Comparison of ENCODE assay signal across 1 cellular context in the genomic region with DNA sequence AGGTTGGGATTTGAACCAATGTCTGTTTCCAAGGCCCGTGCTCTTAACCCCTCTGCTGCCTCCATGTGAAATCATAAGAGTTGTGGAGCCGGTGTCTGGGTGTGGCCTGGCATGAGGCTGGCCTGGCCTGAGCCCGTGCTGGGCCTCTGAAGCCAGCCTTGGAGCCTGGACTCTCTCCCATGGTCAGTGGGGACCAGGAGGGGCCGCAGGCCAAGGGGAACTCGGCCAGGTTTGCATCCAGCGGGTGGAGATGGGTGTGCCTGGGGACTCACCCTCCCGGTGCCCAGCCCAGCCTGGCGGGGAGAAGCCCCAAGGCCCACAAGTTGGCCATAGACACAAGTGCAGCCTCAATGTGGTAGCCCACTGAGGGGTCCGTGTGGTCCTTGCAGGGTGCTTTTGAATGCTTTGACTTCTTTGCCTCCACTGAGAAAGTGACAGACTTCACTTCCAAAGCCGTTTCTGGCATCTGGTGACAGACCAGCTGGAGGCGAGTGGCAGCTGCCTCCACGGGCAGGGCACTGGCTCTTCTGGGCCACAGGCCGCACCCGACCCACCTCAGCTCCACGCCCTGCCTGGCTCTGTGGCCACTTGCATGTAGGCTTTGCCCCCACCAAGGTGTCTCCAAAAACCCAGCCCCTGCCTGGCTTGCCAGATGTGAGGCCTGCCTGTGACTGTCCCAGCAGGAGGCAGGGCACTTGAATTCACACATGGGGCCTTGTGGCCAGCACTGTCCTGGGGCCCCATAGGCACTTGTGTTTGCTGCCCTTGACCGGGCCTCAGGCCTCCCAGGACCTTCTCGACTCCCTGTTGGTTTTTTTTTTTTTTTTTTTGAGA.
TF ChIP-seq lines count a peak whose summit lies in the region.

No MANE protein-coding gene starts in this region.

TF ChIP-seq in HepG2, 621 proteins besides CTCF, POLR2A, EP300 and RAD21 (continued from another document and continues in another):
- no peak for TF ChIP-seq NCOA5 (CRISPR knock-in tag; IDR thresholded peaks at IDR 0.05)
- no peak for TF ChIP-seq ZNF296 (CRISPR knock-in tag; conservative IDR thresholded peaks at IDR 0.05)
- no peak for TF ChIP-seq RBFOX2 (IDR thresholded peaks at IDR 0.05; ENCODE audit: low read depth, low read length)
- no peak for TF ChIP-seq TOPORS (CRISPR knock-in tag; IDR thresholded peaks at IDR 0.05)
- TF ChIP-seq, protein P1, sequence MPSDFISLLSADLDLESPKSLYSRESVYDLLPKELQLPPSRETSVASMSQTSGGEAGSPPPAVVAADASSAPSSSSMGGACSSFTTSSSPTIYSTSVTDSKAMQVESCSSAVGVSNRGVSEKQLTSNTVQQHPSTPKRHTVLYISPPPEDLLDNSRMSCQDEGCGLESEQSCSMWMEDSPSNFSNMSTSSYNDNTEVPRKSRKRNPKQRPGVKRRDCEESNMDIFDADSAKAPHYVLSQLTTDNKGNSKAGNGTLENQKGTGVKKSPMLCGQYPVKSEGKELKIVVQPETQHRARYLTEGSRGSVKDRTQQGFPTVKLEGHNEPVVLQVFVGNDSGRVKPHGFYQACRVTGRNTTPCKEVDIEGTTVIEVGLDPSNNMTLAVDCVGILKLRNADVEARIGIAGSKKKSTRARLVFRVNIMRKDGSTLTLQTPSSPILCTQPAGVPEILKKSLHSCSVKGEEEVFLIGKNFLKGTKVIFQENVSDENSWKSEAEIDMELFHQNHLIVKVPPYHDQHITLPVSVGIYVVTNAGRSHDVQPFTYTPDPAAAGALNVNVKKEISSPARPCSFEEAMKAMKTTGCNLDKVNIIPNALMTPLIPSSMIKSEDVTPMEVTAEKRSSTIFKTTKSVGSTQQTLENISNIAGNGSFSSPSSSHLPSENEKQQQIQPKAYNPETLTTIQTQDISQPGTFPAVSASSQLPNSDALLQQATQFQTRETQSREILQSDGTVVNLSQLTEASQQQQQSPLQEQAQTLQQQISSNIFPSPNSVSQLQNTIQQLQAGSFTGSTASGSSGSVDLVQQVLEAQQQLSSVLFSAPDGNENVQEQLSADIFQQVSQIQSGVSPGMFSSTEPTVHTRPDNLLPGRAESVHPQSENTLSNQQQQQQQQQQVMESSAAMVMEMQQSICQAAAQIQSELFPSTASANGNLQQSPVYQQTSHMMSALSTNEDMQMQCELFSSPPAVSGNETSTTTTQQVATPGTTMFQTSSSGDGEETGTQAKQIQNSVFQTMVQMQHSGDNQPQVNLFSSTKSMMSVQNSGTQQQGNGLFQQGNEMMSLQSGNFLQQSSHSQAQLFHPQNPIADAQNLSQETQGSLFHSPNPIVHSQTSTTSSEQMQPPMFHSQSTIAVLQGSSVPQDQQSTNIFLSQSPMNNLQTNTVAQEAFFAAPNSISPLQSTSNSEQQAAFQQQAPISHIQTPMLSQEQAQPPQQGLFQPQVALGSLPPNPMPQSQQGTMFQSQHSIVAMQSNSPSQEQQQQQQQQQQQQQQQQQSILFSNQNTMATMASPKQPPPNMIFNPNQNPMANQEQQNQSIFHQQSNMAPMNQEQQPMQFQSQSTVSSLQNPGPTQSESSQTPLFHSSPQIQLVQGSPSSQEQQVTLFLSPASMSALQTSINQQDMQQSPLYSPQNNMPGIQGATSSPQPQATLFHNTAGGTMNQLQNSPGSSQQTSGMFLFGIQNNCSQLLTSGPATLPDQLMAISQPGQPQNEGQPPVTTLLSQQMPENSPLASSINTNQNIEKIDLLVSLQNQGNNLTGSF (CRISPR knock-in tag; IDR thresholded peaks at IDR 0.05): no peak
- no peak for TF ChIP-seq ISX (CRISPR knock-in tag; conservative IDR thresholded peaks at IDR 0.05)
- no peak for TF ChIP-seq KAT8 (CRISPR knock-in tag; IDR thresholded peaks at IDR 0.05)
- peak; percentile 37; the same call in 1 of the 2 replicates for TF ChIP-seq ZFX (CRISPR knock-in tag; IDR thresholded peaks at IDR 0.05; ENCODE audit: low read depth)
- no peak for TF ChIP-seq ZNF432 (CRISPR knock-in tag; IDR thresholded peaks at IDR 0.05; ENCODE audit: borderline replicate concordance)
- TF ChIP-seq AGO2 (optimal IDR thresholded peaks at IDR 0.05; ENCODE audit: low read depth, low read length): peak; percentile 20
- TF ChIP-seq, protein P2, sequence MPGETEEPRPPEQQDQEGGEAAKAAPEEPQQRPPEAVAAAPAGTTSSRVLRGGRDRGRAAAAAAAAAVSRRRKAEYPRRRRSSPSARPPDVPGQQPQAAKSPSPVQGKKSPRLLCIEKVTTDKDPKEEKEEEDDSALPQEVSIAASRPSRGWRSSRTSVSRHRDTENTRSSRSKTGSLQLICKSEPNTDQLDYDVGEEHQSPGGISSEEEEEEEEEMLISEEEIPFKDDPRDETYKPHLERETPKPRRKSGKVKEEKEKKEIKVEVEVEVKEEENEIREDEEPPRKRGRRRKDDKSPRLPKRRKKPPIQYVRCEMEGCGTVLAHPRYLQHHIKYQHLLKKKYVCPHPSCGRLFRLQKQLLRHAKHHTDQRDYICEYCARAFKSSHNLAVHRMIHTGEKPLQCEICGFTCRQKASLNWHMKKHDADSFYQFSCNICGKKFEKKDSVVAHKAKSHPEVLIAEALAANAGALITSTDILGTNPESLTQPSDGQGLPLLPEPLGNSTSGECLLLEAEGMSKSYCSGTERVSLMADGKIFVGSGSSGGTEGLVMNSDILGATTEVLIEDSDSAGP (CRISPR knock-in tag; IDR thresholded peaks at IDR 0.05; ENCODE audit: borderline replicate concordance): no peak; the same call in 1 of the 2 replicates
- no peak for TF ChIP-seq ZNF558 (CRISPR knock-in tag; IDR thresholded peaks at IDR 0.05; ENCODE audit: borderline replicate concordance)
- no peak for TF ChIP-seq KLF9 (CRISPR knock-in tag; IDR thresholded peaks at IDR 0.05; ENCODE audit: low read depth)
- TF ChIP-seq, protein P3, sequence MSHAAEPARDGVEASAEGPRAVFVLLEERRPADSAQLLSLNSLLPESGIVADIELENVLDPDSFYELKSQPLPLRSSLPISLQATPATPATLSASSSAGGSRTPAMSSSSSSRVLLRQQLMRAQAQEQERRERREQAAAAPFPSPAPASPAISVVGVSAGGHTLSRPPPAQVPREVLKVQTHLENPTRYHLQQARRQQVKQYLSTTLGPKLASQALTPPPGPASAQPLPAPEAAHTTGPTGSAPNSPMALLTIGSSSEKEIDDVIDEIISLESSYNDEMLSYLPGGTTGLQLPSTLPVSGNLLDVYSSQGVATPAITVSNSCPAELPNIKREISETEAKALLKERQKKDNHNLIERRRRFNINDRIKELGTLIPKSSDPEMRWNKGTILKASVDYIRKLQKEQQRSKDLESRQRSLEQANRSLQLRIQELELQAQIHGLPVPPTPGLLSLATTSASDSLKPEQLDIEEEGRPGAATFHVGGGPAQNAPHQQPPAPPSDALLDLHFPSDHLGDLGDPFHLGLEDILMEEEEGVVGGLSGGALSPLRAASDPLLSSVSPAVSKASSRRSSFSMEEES (CRISPR knock-in tag; IDR thresholded peaks at IDR 0.05): no peak
- TF ChIP-seq BCL6 (CRISPR knock-in tag; IDR thresholded peaks at IDR 0.05): no peak
- TF ChIP-seq, protein P4, sequence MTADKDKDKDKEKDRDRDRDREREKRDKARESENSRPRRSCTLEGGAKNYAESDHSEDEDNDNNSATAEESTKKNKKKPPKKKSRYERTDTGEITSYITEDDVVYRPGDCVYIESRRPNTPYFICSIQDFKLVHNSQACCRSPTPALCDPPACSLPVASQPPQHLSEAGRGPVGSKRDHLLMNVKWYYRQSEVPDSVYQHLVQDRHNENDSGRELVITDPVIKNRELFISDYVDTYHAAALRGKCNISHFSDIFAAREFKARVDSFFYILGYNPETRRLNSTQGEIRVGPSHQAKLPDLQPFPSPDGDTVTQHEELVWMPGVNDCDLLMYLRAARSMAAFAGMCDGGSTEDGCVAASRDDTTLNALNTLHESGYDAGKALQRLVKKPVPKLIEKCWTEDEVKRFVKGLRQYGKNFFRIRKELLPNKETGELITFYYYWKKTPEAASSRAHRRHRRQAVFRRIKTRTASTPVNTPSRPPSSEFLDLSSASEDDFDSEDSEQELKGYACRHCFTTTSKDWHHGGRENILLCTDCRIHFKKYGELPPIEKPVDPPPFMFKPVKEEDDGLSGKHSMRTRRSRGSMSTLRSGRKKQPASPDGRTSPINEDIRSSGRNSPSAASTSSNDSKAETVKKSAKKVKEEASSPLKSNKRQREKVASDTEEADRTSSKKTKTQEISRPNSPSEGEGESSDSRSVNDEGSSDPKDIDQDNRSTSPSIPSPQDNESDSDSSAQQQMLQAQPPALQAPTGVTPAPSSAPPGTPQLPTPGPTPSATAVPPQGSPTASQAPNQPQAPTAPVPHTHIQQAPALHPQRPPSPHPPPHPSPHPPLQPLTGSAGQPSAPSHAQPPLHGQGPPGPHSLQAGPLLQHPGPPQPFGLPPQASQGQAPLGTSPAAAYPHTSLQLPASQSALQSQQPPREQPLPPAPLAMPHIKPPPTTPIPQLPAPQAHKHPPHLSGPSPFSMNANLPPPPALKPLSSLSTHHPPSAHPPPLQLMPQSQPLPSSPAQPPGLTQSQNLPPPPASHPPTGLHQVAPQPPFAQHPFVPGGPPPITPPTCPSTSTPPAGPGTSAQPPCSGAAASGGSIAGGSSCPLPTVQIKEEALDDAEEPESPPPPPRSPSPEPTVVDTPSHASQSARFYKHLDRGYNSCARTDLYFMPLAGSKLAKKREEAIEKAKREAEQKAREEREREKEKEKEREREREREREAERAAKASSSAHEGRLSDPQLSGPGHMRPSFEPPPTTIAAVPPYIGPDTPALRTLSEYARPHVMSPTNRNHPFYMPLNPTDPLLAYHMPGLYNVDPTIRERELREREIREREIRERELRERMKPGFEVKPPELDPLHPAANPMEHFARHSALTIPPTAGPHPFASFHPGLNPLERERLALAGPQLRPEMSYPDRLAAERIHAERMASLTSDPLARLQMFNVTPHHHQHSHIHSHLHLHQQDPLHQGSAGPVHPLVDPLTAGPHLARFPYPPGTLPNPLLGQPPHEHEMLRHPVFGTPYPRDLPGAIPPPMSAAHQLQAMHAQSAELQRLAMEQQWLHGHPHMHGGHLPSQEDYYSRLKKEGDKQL (CRISPR knock-in tag; IDR thresholded peaks at IDR 0.05; ENCODE audit: low read depth): no peak
- no peak for TF ChIP-seq ZNF354B (CRISPR knock-in tag; IDR thresholded peaks at IDR 0.05)
- no peak for TF ChIP-seq ZNF766 (CRISPR knock-in tag; IDR thresholded peaks at IDR 0.05; ENCODE audit: borderline replicate concordance)
- no peak for TF ChIP-seq ZNF768 (CRISPR knock-in tag; IDR thresholded peaks at IDR 0.05)
- TF ChIP-seq MATR3 (CRISPR knock-in tag; IDR thresholded peaks at IDR 0.05): no peak
- no peak for TF ChIP-seq ERF (CRISPR knock-in tag; IDR thresholded peaks at IDR 0.05)
- peak; percentile 52; the same call in 1 of the 2 replicates for TF ChIP-seq ZFY (CRISPR knock-in tag; IDR thresholded peaks at IDR 0.05)
- TF ChIP-seq, protein P5, sequence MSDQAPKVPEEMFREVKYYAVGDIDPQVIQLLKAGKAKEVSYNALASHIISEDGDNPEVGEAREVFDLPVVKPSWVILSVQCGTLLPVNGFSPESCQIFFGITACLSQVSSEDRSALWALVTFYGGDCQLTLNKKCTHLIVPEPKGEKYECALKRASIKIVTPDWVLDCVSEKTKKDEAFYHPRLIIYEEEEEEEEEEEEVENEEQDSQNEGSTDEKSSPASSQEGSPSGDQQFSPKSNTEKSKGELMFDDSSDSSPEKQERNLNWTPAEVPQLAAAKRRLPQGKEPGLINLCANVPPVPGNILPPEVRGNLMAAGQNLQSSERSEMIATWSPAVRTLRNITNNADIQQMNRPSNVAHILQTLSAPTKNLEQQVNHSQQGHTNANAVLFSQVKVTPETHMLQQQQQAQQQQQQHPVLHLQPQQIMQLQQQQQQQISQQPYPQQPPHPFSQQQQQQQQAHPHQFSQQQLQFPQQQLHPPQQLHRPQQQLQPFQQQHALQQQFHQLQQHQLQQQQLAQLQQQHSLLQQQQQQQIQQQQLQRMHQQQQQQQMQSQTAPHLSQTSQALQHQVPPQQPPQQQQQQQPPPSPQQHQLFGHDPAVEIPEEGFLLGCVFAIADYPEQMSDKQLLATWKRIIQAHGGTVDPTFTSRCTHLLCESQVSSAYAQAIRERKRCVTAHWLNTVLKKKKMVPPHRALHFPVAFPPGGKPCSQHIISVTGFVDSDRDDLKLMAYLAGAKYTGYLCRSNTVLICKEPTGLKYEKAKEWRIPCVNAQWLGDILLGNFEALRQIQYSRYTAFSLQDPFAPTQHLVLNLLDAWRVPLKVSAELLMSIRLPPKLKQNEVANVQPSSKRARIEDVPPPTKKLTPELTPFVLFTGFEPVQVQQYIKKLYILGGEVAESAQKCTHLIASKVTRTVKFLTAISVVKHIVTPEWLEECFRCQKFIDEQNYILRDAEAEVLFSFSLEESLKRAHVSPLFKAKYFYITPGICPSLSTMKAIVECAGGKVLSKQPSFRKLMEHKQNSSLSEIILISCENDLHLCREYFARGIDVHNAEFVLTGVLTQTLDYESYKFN (CRISPR knock-in tag; conservative IDR thresholded peaks at IDR 0.05): 0 out of 2 replicates have a peak, but pooled peaks have one; percentile 27
- peak; percentile 43; the same call in 1 of the 2 replicates for TF ChIP-seq TBX2 (CRISPR knock-in tag; IDR thresholded peaks at IDR 0.05; ENCODE audit: borderline replicate concordance)
- TF ChIP-seq GATAD2A (CRISPR knock-in tag; IDR thresholded peaks at IDR 0.05): no peak
- TF ChIP-seq ZNF343 (CRISPR knock-in tag; IDR thresholded peaks at IDR 0.05): no peak
- 0 out of 2 replicates have a peak, but pooled peaks have one; percentile 23 for TF ChIP-seq ZNF747 (CRISPR knock-in tag; IDR thresholded peaks at IDR 0.05; ENCODE audit: borderline replicate concordance)
- no peak for TF ChIP-seq ZNF776 (CRISPR knock-in tag; IDR thresholded peaks at IDR 0.05)
- TF ChIP-seq NCOA1 (CRISPR knock-in tag; IDR thresholded peaks at IDR 0.05): no peak
- TF ChIP-seq, protein P6, sequence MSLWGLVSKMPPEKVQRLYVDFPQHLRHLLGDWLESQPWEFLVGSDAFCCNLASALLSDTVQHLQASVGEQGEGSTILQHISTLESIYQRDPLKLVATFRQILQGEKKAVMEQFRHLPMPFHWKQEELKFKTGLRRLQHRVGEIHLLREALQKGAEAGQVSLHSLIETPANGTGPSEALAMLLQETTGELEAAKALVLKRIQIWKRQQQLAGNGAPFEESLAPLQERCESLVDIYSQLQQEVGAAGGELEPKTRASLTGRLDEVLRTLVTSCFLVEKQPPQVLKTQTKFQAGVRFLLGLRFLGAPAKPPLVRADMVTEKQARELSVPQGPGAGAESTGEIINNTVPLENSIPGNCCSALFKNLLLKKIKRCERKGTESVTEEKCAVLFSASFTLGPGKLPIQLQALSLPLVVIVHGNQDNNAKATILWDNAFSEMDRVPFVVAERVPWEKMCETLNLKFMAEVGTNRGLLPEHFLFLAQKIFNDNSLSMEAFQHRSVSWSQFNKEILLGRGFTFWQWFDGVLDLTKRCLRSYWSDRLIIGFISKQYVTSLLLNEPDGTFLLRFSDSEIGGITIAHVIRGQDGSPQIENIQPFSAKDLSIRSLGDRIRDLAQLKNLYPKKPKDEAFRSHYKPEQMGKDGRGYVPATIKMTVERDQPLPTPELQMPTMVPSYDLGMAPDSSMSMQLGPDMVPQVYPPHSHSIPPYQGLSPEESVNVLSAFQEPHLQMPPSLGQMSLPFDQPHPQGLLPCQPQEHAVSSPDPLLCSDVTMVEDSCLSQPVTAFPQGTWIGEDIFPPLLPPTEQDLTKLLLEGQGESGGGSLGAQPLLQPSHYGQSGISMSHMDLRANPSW (CRISPR knock-in tag; IDR thresholded peaks at IDR 0.05; ENCODE audit: borderline replicate concordance): no peak
- no peak for TF ChIP-seq SNAPC2 (CRISPR knock-in tag; IDR thresholded peaks at IDR 0.05)
